1 cellular context compared by ENCODE assay signal in the genomic region with DNA sequence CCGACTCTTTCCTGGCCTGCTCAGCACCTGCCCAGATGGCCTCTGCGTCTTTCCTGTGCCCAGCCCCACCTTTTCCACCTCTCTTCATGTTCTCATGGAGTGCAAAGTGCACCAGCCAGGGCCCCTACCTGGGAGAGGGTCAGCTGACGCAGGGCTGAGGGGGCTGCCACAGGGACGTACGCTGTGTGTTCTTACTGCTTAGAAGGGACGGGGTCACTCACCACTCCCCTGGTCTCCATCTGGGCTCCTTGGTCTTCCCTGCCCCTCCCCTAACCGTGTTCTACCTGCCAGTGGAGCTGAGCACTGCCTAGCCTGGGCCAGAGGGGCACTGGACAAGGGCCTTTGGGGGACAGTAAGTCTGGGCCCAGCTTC.
TF ChIP-seq lines count a peak whose summit lies in the region.

No MANE protein-coding gene starts in this region.

TF ChIP-seq in IMR-90, 13 proteins besides CTCF, POLR2A, EP300 and RAD21:
- TF ChIP-seq, protein P1, sequence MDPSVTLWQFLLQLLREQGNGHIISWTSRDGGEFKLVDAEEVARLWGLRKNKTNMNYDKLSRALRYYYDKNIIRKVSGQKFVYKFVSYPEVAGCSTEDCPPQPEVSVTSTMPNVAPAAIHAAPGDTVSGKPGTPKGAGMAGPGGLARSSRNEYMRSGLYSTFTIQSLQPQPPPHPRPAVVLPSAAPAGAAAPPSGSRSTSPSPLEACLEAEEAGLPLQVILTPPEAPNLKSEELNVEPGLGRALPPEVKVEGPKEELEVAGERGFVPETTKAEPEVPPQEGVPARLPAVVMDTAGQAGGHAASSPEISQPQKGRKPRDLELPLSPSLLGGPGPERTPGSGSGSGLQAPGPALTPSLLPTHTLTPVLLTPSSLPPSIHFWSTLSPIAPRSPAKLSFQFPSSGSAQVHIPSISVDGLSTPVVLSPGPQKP (IDR thresholded peaks at IDR 0.05; ENCODE audit: borderline replicate concordance, low read depth, low read length) = no peak
- TF ChIP-seq CHD1 (IDR thresholded peaks at IDR 0.05; ENCODE audit: low read depth, low read length) (no peak), NFE2L2 (IDR thresholded peaks at IDR 0.05; ENCODE audit: low read depth, low read length) (no peak), SMC3 (IDR thresholded peaks at IDR 0.05; ENCODE audit: low read depth, low read length) (no peak), RCOR1 (IDR thresholded peaks at IDR 0.05; ENCODE audit: insufficient replicate concordance, low read length) (no peak), MXI1 (IDR thresholded peaks at IDR 0.05; ENCODE audit: borderline replicate concordance, low read depth, low read length) (no peak), RFX5 (IDR thresholded peaks at IDR 0.05; ENCODE audit: low read depth, low read length) (no peak), FOS (IDR thresholded peaks at IDR 0.05; ENCODE audit: low read depth, low read length) (no peak), MAZ (IDR thresholded peaks at IDR 0.05; ENCODE audit: borderline replicate concordance, low read depth, low read length) (no peak), CEBPB (IDR thresholded peaks at IDR 0.05; ENCODE audit: low read depth, low read length) (no peak), MAFK (IDR thresholded peaks at IDR 0.05; ENCODE audit: low read depth, low read length) (no peak)
TF ChIP-seq in IMR-90: peak in this region for 0.
